In genomic region chr2:26914286-26914962, GRCh38 we compare ENCODE assay signal across 1 cellular context.
TF ChIP-seq lines count a peak whose summit lies in the region.

No MANE protein-coding gene starts in this region.

TF ChIP-seq in HepG2, 621 proteins besides CTCF, POLR2A, EP300 and RAD21:
- no peak for TF ChIP-seq PRDM10 (CRISPR knock-in tag; IDR thresholded peaks at IDR 0.05; ENCODE audit: low read depth)
- TF ChIP-seq ZNF589 (CRISPR knock-in tag; conservative IDR thresholded peaks at IDR 0.05) = no peak
- TF ChIP-seq TRIM22 (IDR thresholded peaks at IDR 0.05) = no peak
- no peak for TF ChIP-seq SPEN (CRISPR knock-in tag; IDR thresholded peaks at IDR 0.05; ENCODE audit: low read depth)
- no peak for TF ChIP-seq MEIS2 (CRISPR knock-in tag; IDR thresholded peaks at IDR 0.05)
- no peak for TF ChIP-seq RORA (CRISPR knock-in tag; IDR thresholded peaks at IDR 0.05)
- no peak for TF ChIP-seq ZNF792 (CRISPR knock-in tag; IDR thresholded peaks at IDR 0.05)
- TF ChIP-seq CBX1 (IDR thresholded peaks at IDR 0.05; ENCODE audit: low read depth) = no peak
- no peak for TF ChIP-seq POGK (CRISPR knock-in tag; conservative IDR thresholded peaks at IDR 0.05)
- TF ChIP-seq KAT7 (CRISPR knock-in tag; IDR thresholded peaks at IDR 0.05; ENCODE audit: borderline replicate concordance) = no peak
- TF ChIP-seq ELK4 (CRISPR knock-in tag; IDR thresholded peaks at IDR 0.05; ENCODE audit: borderline replicate concordance) = no peak
